In genomic region chr10:44978570-44979280, GRCh38 we compare ENCODE assay signal across 8 cellular contexts. TPM values are rescaled to one million over a fixed set of nuclear protein-coding genes. Genes with fewer than 3 reads are reported as not detected.
DNase-seq lines count a peak whose midpoint lies in the region; ATAC-seq, FAIRE-seq and TF ChIP-seq lines count a peak whose summit lies in the region.

A gene with protein sequence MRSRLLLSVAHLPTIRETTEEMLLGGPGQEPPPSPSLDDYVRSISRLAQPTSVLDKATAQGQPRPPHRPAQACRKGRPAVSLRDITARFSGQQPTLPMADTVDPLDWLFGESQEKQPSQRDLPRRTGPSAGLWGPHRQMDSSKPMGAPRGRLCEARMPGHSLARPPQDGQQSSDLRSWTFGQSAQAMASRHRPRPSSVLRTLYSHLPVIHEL (minus strand): TSS chr10:44978809. CDS start chr10:44978030, 779 bp downstream.

- peak; percentile 13 for ATAC-seq in IMR-90 (ENCODE audit: low read depth)
- ATAC-seq in HepG2: peak; percentile 23
- ATAC-seq in GM19035 (IDR thresholded peaks at IDR 0.05; ENCODE audit: unreplicated experiment): no peak
- no peak for ATAC-seq in HG03280 (IDR thresholded peaks at IDR 0.05; ENCODE audit: unreplicated experiment)

- POLR2A ChIA-PET in IMR-90 (lab: Charles Lee; ENCODE audit: unreplicated experiment): interaction anchor here (0.6 kb wide), 2 partner anchors 15 to 25 kb away, joined by 3 to 5 read pairs; no protein-coding TSS in a partner anchor
- POLR2A ChIA-PET in HepG2 (lab: Yijun Ruan, JAX): interaction anchor here (0.9 to 12.6 kb wide), 17 partner anchors 12 to 1570 kb away, joined by 3 to 863 read pairs (median 9); partner anchors contain the start of genes HNRNPF, RASSF4 and ZNF22

- H2BK5ac ChIP-seq in IMR-90 (ENCODE audit: low read depth, low read length, poor library complexity, severe bottlenecking): peak within 1 kb of the TSS; percentile 97

- H3K79me2 ChIP-seq in HepG2 (ENCODE audit: insufficient read depth, low read length): peaks cover 33% of the 10 kb centered on the region

- in situ Hi-C loops in IMR-90 (cut with MboI; ENCODE audit: low sequenced_read_pairs) (loop anchor here (25.0 kb wide), 4 partner anchors 1034 to 1841 kb away; partner anchors contain the start of genes CSGALNACT2 and HNRNPF), HepG2 (cut with HindIII; ENCODE audit: extremely low pct_ligation_motif_present, low pct_unique_long_range_greater_than_20kb) (loop anchor here (5.0 kb wide), 1 partner anchor 46 kb away; no protein-coding TSS in a partner anchor)

- DNase-seq in GM06990 (ENCODE audit: extremely low read depth, insufficient read length) (no peak), IMR-90 (peak; percentile 93), HepG2 (ENCODE audit: low spot score) (peak; percentile 95)

- H2BK20ac ChIP-seq in IMR-90 (ENCODE audit: low read depth, low read length): peak within 1 kb of the TSS; percentile 95

- peak within 1 kb of the TSS; percentile 28; the same call in 1 of the 2 replicates for H3K4me3 ChIP-seq in GM06990 (replicated peaks; ENCODE audit: low read depth, low read length)
- peak within 1 kb of the TSS; percentile 55 for H3K4me3 ChIP-seq in IMR-90 (ENCODE audit: insufficient read depth, low read depth, low read length)
- peak within 1 kb of the TSS; percentile 50 to 51 for H3K4me3 ChIP-seq in duodenal mucosa (ENCODE audit: low read depth in 1 of 2, low read length in 2 of 2)
- peak within 1 kb of the TSS; percentile 64 to 89 (median 78) for H3K4me3 ChIP-seq in HepG2 (replicated peaks in 1 of 3; ENCODE audit: insufficient read depth in 1 of 3, low read depth in 2 of 3, low read length in 3 of 3)
- peak within 1 kb of the TSS; percentile 22 for H3K4me3 ChIP-seq in thymus (ENCODE audit: low read length)

- H3K4ac ChIP-seq in IMR-90 (ENCODE audit: low read depth, low read length): peak within 1 kb of the TSS; percentile 89

- peak within 1 kb of the TSS; percentile 36 for H3K18ac ChIP-seq in IMR-90 (ENCODE audit: low read depth, low read length)

- H3K4me2 ChIP-seq in IMR-90 (ENCODE audit: low read depth, low read length) (peak within 1 kb of the TSS; percentile 84), HepG2 (ENCODE audit: low read depth, low read length) (peak within 1 kb of the TSS; percentile 90)

- H3K27me3 ChIP-seq in GM06990 (replicated peaks; ENCODE audit: control insufficient read depth, insufficient read depth, low read length): no peaks in the 10 kb centered on the region
- no peaks in the 10 kb centered on the region for H3K27me3 ChIP-seq in IMR-90 (ENCODE audit: control insufficient read depth, insufficient read depth, low read length)
- no peaks in the 10 kb centered on the region for H3K27me3 ChIP-seq in duodenal mucosa (ENCODE audit: control insufficient read depth in 1 of 2, insufficient read depth in 2 of 2, low read length in 2 of 2)
- no peaks in the 10 kb centered on the region; a peak in 1 of 5 replicates for H3K27me3 ChIP-seq in HepG2 (ENCODE audit: control insufficient read depth in 1 of 2, insufficient read depth in 2 of 2, low read length in 2 of 2)
- no peaks in the 10 kb centered on the region for H3K27me3 ChIP-seq in thymus (ENCODE audit: control insufficient read depth, insufficient read depth)

- H3K14ac ChIP-seq in IMR-90 (replicated peaks; ENCODE audit: low read depth, low read length): peak within 1 kb of the TSS; percentile 84

- peak within 1 kb of the TSS; percentile 85 for H2AK5ac ChIP-seq in IMR-90 (ENCODE audit: low read depth, low read length)

- H3K4me1 ChIP-seq in IMR-90 (ENCODE audit: control insufficient read depth, insufficient read depth, low read length): peaks cover 68% of the 10 kb centered on the region
- peaks cover 59 to 65% of the 10 kb centered on the region in 2 donors for H3K4me1 ChIP-seq in duodenal mucosa (ENCODE audit: control insufficient read depth in 1 of 2, insufficient read depth in 2 of 2, low read length in 2 of 2)
- H3K4me1 ChIP-seq in HepG2 (ENCODE audit: insufficient read depth, low read length): peaks cover 77% of the 10 kb centered on the region
- H3K4me1 ChIP-seq in thymus (ENCODE audit: control insufficient read depth, insufficient read depth, low read length): peaks cover 5% of the 10 kb centered on the region

- H2AFZ ChIP-seq in IMR-90 (replicated peaks; ENCODE audit: low read length, poor library complexity) (peak within 1 kb of the TSS; percentile 80), HepG2 (ENCODE audit: low read length) (no peak within 1 kb of the TSS)

- BruUV-seq in IMR-90 (replicated peaks; lab: Mats Ljungman, UMichigan): no TSS peak
- no TSS peak for BruUV-seq in HepG2 (replicated peaks; lab: Mats Ljungman, UMichigan)

- H2BK120ac ChIP-seq in IMR-90 (ENCODE audit: low read depth, low read length): peak within 1 kb of the TSS; percentile 92

- intact Hi-C loops in IMR-90 (cut with micrococcal nuclease): no loop called here
- intact Hi-C loops in HepG2 (cut with micrococcal nuclease; ENCODE audit: unreplicated experiment): no loop called here

- peak; percentile 97 for TF ChIP-seq POLR2A in IMR-90 (IDR thresholded peaks at IDR 0.05; ENCODE audit: low read depth, low read length)
- peak in 1 of 2 experiments; percentile 100; a peak in 2 of 4 replicates for TF ChIP-seq POLR2A in HepG2 (IDR thresholded peaks at IDR 0.05; ENCODE audit: insufficient read depth in 1 of 2, low read depth in 2 of 2, low read length in 2 of 2)

- H3K27ac ChIP-seq in IMR-90 (ENCODE audit: insufficient read depth, low read length) (peak within 1 kb of the TSS; percentile 97), duodenal mucosa (ENCODE audit: low read depth, low read length) (peak within 1 kb of the TSS; percentile 75), HepG2 (ENCODE audit: extremely low read length, insufficient read depth, low read length) (peak within 1 kb of the TSS; percentile 97), thymus (ENCODE audit: low read depth) (peak within 1 kb of the TSS; percentile 67)

- H3K9ac ChIP-seq in IMR-90 (ENCODE audit: low read depth, low read length) (peak within 1 kb of the TSS; percentile 60), duodenal mucosa (ENCODE audit: low read depth in 1 of 2, low read length in 2 of 2) (peak within 1 kb of the TSS; percentile 43 to 63), HepG2 (ENCODE audit: insufficient read depth, low read depth, low read length) (peak within 1 kb of the TSS; percentile 95)

- peak within 1 kb of the TSS; percentile 97 for H4K91ac ChIP-seq in IMR-90 (ENCODE audit: insufficient read depth, low read depth, low read length)

- TF ChIP-seq RAD21 in IMR-90 (IDR thresholded peaks at IDR 0.05; ENCODE audit: low read length): no peak
- TF ChIP-seq RAD21 in HepG2 (CRISPR knock-in tag; IDR thresholded peaks at IDR 0.05): peak; percentile 56

- peak; percentile 95 for FAIRE-seq in HepG2 (lab: Jason Lieb, UNC)

- H3K9me1 ChIP-seq in IMR-90 (ENCODE audit: insufficient read depth, low read length): peaks cover 39% of the 10 kb centered on the region

- H4K20me1 ChIP-seq in IMR-90 (ENCODE audit: insufficient read depth, low read length): no peaks in the 10 kb centered on the region; the same call in 1 of the 2 replicates
- peaks cover 40% of the 10 kb centered on the region for H4K20me1 ChIP-seq in HepG2 (ENCODE audit: insufficient read depth, low read length)

- H3K56ac ChIP-seq in IMR-90 (ENCODE audit: extremely low read depth, insufficient read depth, low read length): peak within 1 kb of the TSS; percentile 8; the same call in 1 of the 2 replicates

- no peak for TF ChIP-seq CTCF in GM06990 (IDR thresholded peaks at IDR 0.05; ENCODE audit: insufficient read depth, low read length, poor library complexity, severe bottlenecking)
- TF ChIP-seq CTCF in IMR-90 (conservative IDR thresholded peaks at IDR 0.05; ENCODE audit: low read depth, low read length): peak; percentile 8; the same call in 1 of the 2 replicates
- peak; percentile 25; the same call in 1 of the 2 replicates for TF ChIP-seq CTCF in HepG2 (CRISPR knock-in tag; IDR thresholded peaks at IDR 0.05)

- TF ChIP-seq EP300 in HepG2 (IDR thresholded peaks at IDR 0.05; ENCODE audit: low read depth in 2 of 2, low read length in 2 of 2) (peak in 1 of 2 experiments; percentile 87; a peak in 3 of 4 replicates), HepG2 (CRISPR knock-in tag; IDR thresholded peaks at IDR 0.05; ENCODE audit: borderline replicate concordance) (peak; percentile 94)

- H3K79me1 ChIP-seq in IMR-90 (ENCODE audit: low read depth in 1 of 2, low read length in 2 of 2): peaks cover 3 to 73% of the 10 kb centered on the region in 2 experiments; a peak in 3 of 4 replicates

- CTCF ChIA-PET in IMR-90 (lab: Yijun Ruan, JAX): interaction anchor here (0.6 to 1.3 kb wide), 3 partner anchors 16 to 504 kb away, joined by 3 to 4 read pairs (median 3); no protein-coding TSS in a partner anchor
- CTCF ChIA-PET in HepG2 (lab: Yijun Ruan, JAX; ENCODE audit: low intra/inter-chr PET ratio, low total read pairs): no interaction called here

- H2BK15ac ChIP-seq in IMR-90 (ENCODE audit: low read depth, low read length): peak within 1 kb of the TSS; percentile 80; the same call in 2 of the 3 replicates

- H3K23ac ChIP-seq in IMR-90 (ENCODE audit: low read depth, low read length): peak within 1 kb of the TSS; percentile 86

- H2AK9ac ChIP-seq in IMR-90 (replicated peaks; ENCODE audit: low read depth, low read length, poor library complexity): peak within 1 kb of the TSS; percentile 85

- H3K36me3 ChIP-seq in GM06990 (ENCODE audit: control insufficient read depth, insufficient read depth, low read length) (peaks cover 4% of the 10 kb centered on the region), IMR-90 (ENCODE audit: control insufficient read depth, insufficient read depth, low read length) (peaks cover 15% of the 10 kb centered on the region; the same call in 1 of the 2 replicates), duodenal mucosa (ENCODE audit: control insufficient read depth in 1 of 2, insufficient read depth in 2 of 2, low read length in 2 of 2) (peaks cover 0 to 15% of the 10 kb centered on the region in 2 donors), HepG2 (replicated peaks in 1 of 2; ENCODE audit: control insufficient read depth in 1 of 2, insufficient read depth in 2 of 2, low read length in 2 of 2) (peaks cover 0 to 28% of the 10 kb centered on the region in 2 experiments; a peak in 3 of 5 replicates), thymus (ENCODE audit: control insufficient read depth, insufficient read depth) (no peaks in the 10 kb centered on the region)

- peak within 1 kb of the TSS; percentile 39 to 75; a peak in 3 of 4 replicates for H4K8ac ChIP-seq in IMR-90 (ENCODE audit: low read depth in 2 of 2, low read length in 2 of 2)

- dilution Hi-C loops in IMR-90 (cut with HindIII; ENCODE audit: low sequenced_read_pairs, unreplicated experiment): no loop called here

- H4K5ac ChIP-seq in IMR-90 (ENCODE audit: low read depth, low read length): peak within 1 kb of the TSS; percentile 43

- no peaks in the 10 kb centered on the region for H3K9me3 ChIP-seq in IMR-90 (ENCODE audit: control insufficient read depth, insufficient read depth, low read length)
- H3K9me3 ChIP-seq in duodenal mucosa (ENCODE audit: control insufficient read depth in 1 of 2, low read length in 2 of 2): no peaks in the 10 kb centered on the region
- no peaks in the 10 kb centered on the region for H3K9me3 ChIP-seq in HepG2 (ENCODE audit: low read length)
- H3K9me3 ChIP-seq in thymus (ENCODE audit: control insufficient read depth): no peaks in the 10 kb centered on the region

- WGBS in IMR-90 (ENCODE audit: extremely low coverage in 2 of 2, insufficient read length in 1 of 2), 2 experiments: 17% methylated on average over 4 of the region's 12 CpGs; no CpG with 5 or more reads in 1 of the 2 experiments
- WGBS in HepG2 (ENCODE audit: low lambda C conversion rate): 0% methylated on average over 4 of the region's 12 CpGs
- 21% methylated on average over 12 of the region's 12 CpGs for WGBS in thymus

RNA-seq across cellular contexts. Expression of the gene that starts here (rescaled TPM):
- 11.7 and 13.6 TPM in 2 replicates for total RNA-seq in IMR-90 (2012; rRNA removed)
- polyA plus RNA-seq in IMR-90 (2012; rRNA removed): 19.7 and 30.0 TPM in 2 replicates
- 16.4 and 30.1 TPM in 2 replicates for polyA plus RNA-seq in IMR-90 (2012; cell fraction: cytosol; rRNA removed)
- polyA plus RNA-seq in IMR-90 (2012; cell fraction: nucleus; rRNA removed; ENCODE audit: low replicate concordance): 18.4 and 24.2 TPM in 2 replicates
- polyA plus RNA-seq in PFSK-1 (2012; ENCODE audit: insufficient read length, low read depth): 1.3 TPM
- total RNA-seq in HepG2 (2016; rRNA removed; fragmentation: Illumina TruSeq; extraction: Trizol): 11.2 and 14.8 TPM in 2 replicates
- total RNA-seq in HepG2 (2016; cell fraction: cytosol; rRNA removed; fragmentation: Illumina TruSeq; extraction: Trizol; ENCODE audit: low read depth): 3.0 and 5.0 TPM in 2 replicates
- total RNA-seq in HepG2 (2016; cell fraction: insoluble cytoplasmic fraction; rRNA removed; fragmentation: Illumina TruSeq; extraction: Trizol): 9.0 and 15.3 TPM in 2 replicates
- 9.0 and 9.3 TPM in 2 replicates for total RNA-seq in HepG2 (2016; cell fraction: membrane; rRNA removed; fragmentation: Illumina TruSeq; extraction: Trizol)
- total RNA-seq in HepG2 (2016; cell fraction: nucleus; rRNA removed; fragmentation: Illumina TruSeq; extraction: Trizol): 15.1 and 16.0 TPM in 2 replicates
- 270 and 338 TPM in 2 replicates for polyA plus RNA-seq in HepG2 (2011; rRNA removed)
- polyA plus RNA-seq in HepG2 (2011; cell fraction: cytosol; rRNA removed): 261 and 317 TPM in 2 replicates
- polyA plus RNA-seq in HepG2 (2011; cell fraction: nucleus; rRNA removed): 103 and 135 TPM in 2 replicates
- 132 and 232 TPM in 2 replicates for polyA plus RNA-seq in HepG2 (2012)
- polyA plus RNA-seq in HepG2 (2016; cell fraction: cytosol; fragmentation: Illumina TruSeq; extraction: Trizol; ENCODE audit: low read depth): 2.0 and 2.5 TPM in 2 replicates
- 9.3 and 11.2 TPM in 2 replicates for polyA plus RNA-seq in HepG2 (2016; cell fraction: insoluble cytoplasmic fraction; fragmentation: Illumina TruSeq; extraction: Trizol; ENCODE audit: low read depth)
- 3.6 and 5.2 TPM in 2 replicates for polyA plus RNA-seq in HepG2 (2016; cell fraction: membrane; fragmentation: Illumina TruSeq; extraction: Trizol; ENCODE audit: low read depth)
- 13.4 and 15.5 TPM in 2 replicates for polyA plus RNA-seq in HepG2 (2016; cell fraction: nucleus; fragmentation: Illumina TruSeq; extraction: Trizol; ENCODE audit: insufficient read depth, low read depth)
- polyA minus RNA-seq in HepG2 (2011; rRNA and poly(A)+ RNA removed; ENCODE audit: low replicate concordance): 1.8 and 739 TPM in 2 replicates
- polyA minus RNA-seq in HepG2 (2011; cell fraction: cytosol; rRNA and poly(A)+ RNA removed): 249 and 254 TPM in 2 replicates
- 107 and 142 TPM in 2 replicates for polyA minus RNA-seq in HepG2 (2011; cell fraction: nucleus; rRNA and poly(A)+ RNA removed)
- polyA plus RNA-seq in thymus: 51.6 TPM

Comparison
In these comparisons a context has a peak if more than half of its experiments do, and no peak if none do; other contexts are left out.
1. H3K4me3 ChIP-seq: peak in every context shown above with its lines; median percentile 78 in HepG2; 55 in IMR-90; 50 in duodenal mucosa; 28 in GM06990; 22 in thymus.
2. ATAC-seq: peak in IMR-90 (single experiment) and HepG2 (single experiment); none in GM19035 (single experiment) and HG03280 (single experiment).
3. Peak in every context shown above with its lines, with median percentiles within 50 percentile points of each other: H3K27ac ChIP-seq and H3K9ac ChIP-seq.